25 cellular contexts compared by ENCODE assay signal in the genomic region with DNA sequence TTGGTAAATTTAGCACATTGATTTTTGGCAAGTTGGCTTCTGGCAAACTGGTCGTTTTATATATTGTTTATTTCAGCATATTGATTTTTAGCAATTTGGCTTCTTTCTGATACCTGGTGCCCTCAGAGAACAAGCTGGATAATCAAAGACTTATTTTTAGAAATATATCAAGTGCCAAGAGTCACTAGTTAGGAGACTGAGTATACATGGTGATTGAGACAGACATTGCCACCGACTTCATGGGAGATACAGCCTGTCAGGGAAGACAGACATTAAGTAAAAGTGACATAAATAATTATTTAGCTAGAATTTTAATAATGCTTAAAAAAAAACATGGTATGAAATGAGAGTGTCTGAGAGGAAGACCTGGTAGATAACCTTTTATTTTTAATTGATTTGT.
"Had no signal": no experiment of that assay in that cellular context is flagged by ENCODE, and none has a peak within 500 bp of the region (broad histone marks: within the 10 kb centered on the region; RNA-seq: fewer than 3 reads in every experiment).

No MANE protein-coding gene starts in this region.

- H3K4me3 ChIP-seq: stomach, suprapubic skin, testis, thoracic aorta, thyroid gland, tibial artery, tibial nerve, transverse colon, upper lobe of left lung, upper lobe of right lung, uterus, vagina had no signal

- ATAC-seq: stimulated activated effector memory CD8-positive, alpha-beta T cell treated with anti-CD3 and anti-CD28 coated beads, Interleukin-12 subunit alpha, Interleukin-12 subunit beta, amount 100 ng/mL, for 72 hours; stimulated activated memory B cell treated with anti-CD40 and anti-IgM and Interleukin-4, amounts not matched to agents 10 μg/mL and 1 μg/mL and 100 μg/mL, for 72 hours; stimulated activated naive B cell treated with anti-CD40 and anti-IgM and Interleukin-4, amounts not matched to agents 10 μg/mL and 1 μg/mL and 100 μg/mL, for 72 hours; stimulated activated naive CD8-positive, alpha-beta T cell treated with anti-CD3 and anti-CD28 coated beads, Interleukin-15, amount 100 ng/mL, for 72 hours; stimulated activated naive CD8-positive, alpha-beta T cell treated with anti-CD3 and anti-CD28 coated beads, Interleukin-15, Interleukin-2, amounts not matched to agents 100 U/mL and 50 U/mL, for 24 hours; upper lobe of right lung had no signal

- H3K27me3 ChIP-seq: stomach, suprapubic skin, testis, thyroid gland, tibial artery, tibial nerve, transverse colon, upper lobe of left lung, upper lobe of right lung, uterus, vagina had no signal

- H3K4me1 ChIP-seq: stomach, suprapubic skin, testis, thyroid gland, tibial artery, tibial nerve, transverse colon, upper lobe of left lung, upper lobe of right lung, uterus, vagina had no signal

- H3K9me3 ChIP-seq: suprapubic skin, testis, thoracic aorta, thyroid gland, transverse colon, upper lobe of left lung, upper lobe of right lung, uterus, vagina had no signal

- H3K36me3 ChIP-seq: stomach, suprapubic skin, thoracic aorta, thyroid gland, tibial artery, tibial nerve, transverse colon, upper lobe of left lung, upper lobe of right lung, uterus, vagina had no signal

- DNase-seq: stimulated activated CD4-positive, alpha-beta T cell treated with anti-CD3 and anti-CD28 coated beads, Interleukin-4, amount 100 ng/mL, for 1 hour; stimulated activated CD4-positive, alpha-beta T cell treated with anti-CD3 and anti-CD28 coated beads, Interleukin-4, amount 100 ng/mL, for 24 hours; stimulated activated CD4-positive, alpha-beta T cell treated with anti-CD3 and anti-CD28 coated beads, Interleukin-4, amount 100 ng/mL, for 4 hours; stimulated activated CD8-positive, alpha-beta memory T cell treated with anti-CD3 and anti-CD28 coated beads, Interleukin-4, amount 100 ng/mL, for 48 hours; stimulated activated naive B cell treated with anti-CD40 and anti-IgM and Interleukin-4, amounts not matched to agents 10 μg/mL and 1 μg/mL and 100 μg/mL, for 72 hours; stimulated activated naive CD4-positive, alpha-beta T cell; stimulated activated naive CD4-positive, alpha-beta T cell treated with Interleukin-2 at 50 U/mL for 16 hours; stimulated activated naive CD8-positive, alpha-beta T cell treated with anti-CD3 and anti-CD28 coated beads, Interleukin-15, amount 100 ng/mL, for 72 hours; stimulated activated naive CD8-positive, alpha-beta T cell treated with anti-CD3 and anti-CD28 coated beads, Interleukin-15, Interleukin-2, amounts not matched to agents 100 U/mL and 50 U/mL, for 24 hours; stomach; substantia nigra; testis; thyroid gland; tibial artery; transverse colon; trophoblast cell; upper lobe of left lung; upper lobe of right lung; uterus had no signal

- H3K27ac ChIP-seq: stomach, suprapubic skin, testis, thoracic aorta, thyroid gland, tibial artery, tibial nerve, transverse colon, upper lobe of left lung, upper lobe of right lung, uterus, vagina had no signal
